Comparison of ENCODE assay signal across 12 cellular contexts in genomic region chr3:46927718-46928073, GRCh38. TPM values are rescaled to one million over a fixed set of nuclear protein-coding genes. Genes with fewer than 3 reads are reported as not detected.
DNase-seq lines count a peak whose midpoint lies in the region; ATAC-seq, FAIRE-seq and TF ChIP-seq lines count a peak whose summit lies in the region.
"Had no signal": no experiment of that assay in that cellular context is flagged by ENCODE, and none has a peak within 500 bp of the region (broad histone marks: within the 10 kb centered on the region; RNA-seq: fewer than 3 reads in every experiment).

No MANE protein-coding gene starts in this region.

- H4K5ac ChIP-seq in H1 (ENCODE audit: insufficient read length, low read depth, low read length), result no peak overlapping the region

- H3K4ac ChIP-seq in H1 (replicated peaks; ENCODE audit: insufficient read length, low read depth, low read length), result no peak overlapping the region

- TF ChIP-seq CTCF in DOHH2 (IDR thresholded peaks at IDR 0.05; ENCODE audit: low read depth, low read length, poor library complexity, severe bottlenecking), result no peak
- no peak for TF ChIP-seq CTCF in H1 (IDR thresholded peaks at IDR 0.05; ENCODE audit: control extremely low read depth in 1 of 3, insufficient read depth in 1 of 3, low read depth in 1 of 3, low read length in 3 of 3)
- TF ChIP-seq CTCF in gastrocnemius medialis (IDR thresholded peaks at IDR 0.05 in 4 of 5, conservative IDR thresholded peaks at IDR 0.05 in 1 of 5), result no peak
- TF ChIP-seq CTCF in WTC11 (IDR thresholded peaks at IDR 0.05), result no peak
- TF ChIP-seq CTCF in mesothelial cell of epicardium (IDR thresholded peaks at IDR 0.05; ENCODE audit: unreplicated experiment), result no peak

- H3K23ac ChIP-seq in H1 (ENCODE audit: insufficient read length), result no peak overlapping the region

- H3K36me3 Mint-ChIP-seq in WTC11 (peaks cover 20% of the 10 kb centered on the region), mesothelial cell of epicardium (peaks cover 19% of the 10 kb centered on the region)

- ATAC-seq in gastrocnemius medialis (no peak), WTC11 (no peak)

- WGBS in H1 (ENCODE audit: extremely low coverage in 1 of 2, insufficient coverage in 1 of 2, insufficient read length in 1 of 2, insufficient replicate concordance in 2 of 2, low coverage in 1 of 2, low lambda C conversion rate in 2 of 2, missing lambda C conversion rate in 1 of 2), 2 experiments, result 90% methylated on average over 6 of the region's 6 CpGs; no CpG with 5 or more reads in 1 of the 2 experiments

- H3K9me3 ChIP-seq in DOHH2 (ENCODE audit: control insufficient read depth, insufficient read depth, low read length) (no peaks in the 10 kb centered on the region), Karpas-422 (ENCODE audit: low read length) (no peaks in the 10 kb centered on the region), H1 (ENCODE audit: insufficient read depth in 2 of 2, low read depth in 1 of 2, low read length in 1 of 2) (no peaks in the 10 kb centered on the region), gastrocnemius medialis (no peaks in the 10 kb centered on the region)

- in situ Hi-C loops in gastrocnemius medialis (cut with MboI; ENCODE audit: low sequenced_read_pairs in 4 of 4), result no loop called here

- no peak overlapping the region for H2BK120ac ChIP-seq in H1 (replicated peaks; ENCODE audit: low read depth, low read length)

- no peaks in the 10 kb centered on the region for H3K9me3 Mint-ChIP-seq in WTC11
- H3K9me3 Mint-ChIP-seq in mesothelial cell of epicardium, result peaks cover 11% of the 10 kb centered on the region

- no peak for TF ChIP-seq RAD21 in H1 (IDR thresholded peaks at IDR 0.05 in 1 of 2, conservative IDR thresholded peaks at IDR 0.05 in 1 of 2; ENCODE audit: low read depth in 2 of 2, low read length in 2 of 2)

- H4K8ac ChIP-seq in H1 (ENCODE audit: extremely low read depth, insufficient read depth, low read length), result no peak overlapping the region

- no peaks in the 10 kb centered on the region for H3K23me2 ChIP-seq in H1 (ENCODE audit: low read depth, low read length)

- H3K27me3 Mint-ChIP-seq in WTC11 (ENCODE audit: low read depth) (no peaks in the 10 kb centered on the region), mesothelial cell of epicardium (ENCODE audit: low read depth) (no peaks in the 10 kb centered on the region)

- peaks cover 14% of the 10 kb centered on the region for H3K79me1 ChIP-seq in H1 (ENCODE audit: low read depth, low read length)

- H3F3A ChIP-seq in DOHH2 (ENCODE audit: control insufficient read depth, insufficient read depth), result peaks cover 52% of the 10 kb centered on the region

- no peak for TF ChIP-seq EP300 in H1 (IDR thresholded peaks at IDR 0.05; ENCODE audit: borderline replicate concordance in 1 of 2, low read depth in 2 of 2, low read length in 2 of 2)

- peak overlapping the region; percentile 99 for H3K27ac ChIP-seq in DOHH2 (ENCODE audit: low read depth, low read length)
- H3K27ac ChIP-seq in Karpas-422 (ENCODE audit: low read length), result peak overlapping the region; percentile 99
- 0 out of 2 replicates have a peak overlapping the region, but pooled peaks have one; percentile 11 for H3K27ac ChIP-seq in H1 (ENCODE audit: low read depth, low read length)
- peak overlapping the region; percentile 77 to 96 (median 92) for H3K27ac ChIP-seq in gastrocnemius medialis

- no peak overlapping the region for H2AK5ac ChIP-seq in H1 (ENCODE audit: low read depth, low read length)

- H3K4me1 ChIP-seq in DOHH2 (ENCODE audit: control insufficient read depth, low read length) (peaks cover 87% of the 10 kb centered on the region), Karpas-422 (ENCODE audit: low read length) (peaks cover 84% of the 10 kb centered on the region), H1 (replicated peaks in 1 of 4; ENCODE audit: control insufficient read depth in 3 of 4, insufficient read depth in 4 of 4, low read length in 3 of 4) (peaks cover 0 to 4% (median 0%) of the 10 kb centered on the region in 4 experiments; a peak in 1 of 7 replicates), gastrocnemius medialis (peaks cover 74 to 79% of the 10 kb centered on the region in 2 donors)

- H3K27ac Mint-ChIP-seq in WTC11 (no peak overlapping the region), mesothelial cell of epicardium (no peak overlapping the region)

- DNase-seq in Karpas-422 (no peak), H1 (ENCODE audit: low read depth in 1 of 2, low spot score in 2 of 2) (no peak), gastrocnemius medialis (peak in 1 of 2 donors; percentile 7), NCI-H1048 (lab: John Stamatoyannopoulos, UW) (no peak), WTC11 (ENCODE audit: low spot score) (no peak), mesothelial cell of epicardium (ENCODE audit: low spot score in 2 of 2, unreplicated experiment in 2 of 2) (no peak), DMS79 (lab: John Stamatoyannopoulos, UW) (no peak)
- DNase-seq: activated CD4-positive, alpha-beta T cell treated with anti-CD3 and anti-CD28 coated beads, Interleukin-2, amount 50 U/mL, for 4 hours; NCI-H446 had no signal

- H3K4me2 ChIP-seq in DOHH2 (ENCODE audit: low read length) (peak overlapping the region; percentile 95), Karpas-422 (ENCODE audit: low read depth, low read length, poor library complexity, severe bottlenecking) (peak overlapping the region; percentile 64), H1 (ENCODE audit: insufficient read depth in 1 of 2, low read depth in 2 of 2, low read length in 2 of 2) (no peak overlapping the region)

- H3K14ac ChIP-seq in H1 (ENCODE audit: insufficient read length), result no peak overlapping the region

- CTCF ChIA-PET in H1 (lab: Charles Lee; ENCODE audit: partially characterized antibody) (interaction anchor here (0.6 to 9.9 kb wide), 4 partner anchors 31 to 78 kb away, joined by 3 to 104 read pairs (median 6); no protein-coding TSS in a partner anchor), WTC11 (lab: Charles Lee) (no interaction called here)

- H3K9me2 ChIP-seq in DOHH2 (replicated peaks; ENCODE audit: control insufficient read depth, low read length) (no peaks in the 10 kb centered on the region), Karpas-422 (replicated peaks; ENCODE audit: insufficient read depth, low read length) (no peaks in the 10 kb centered on the region)

- FAIRE-seq in H1 (lab: Jason Lieb, UNC), result no peak

- H3K18ac ChIP-seq in H1 (ENCODE audit: extremely low read depth, low read length), result no peak overlapping the region

- H3K27me3 ChIP-seq in DOHH2 (ENCODE audit: control insufficient read depth, low read length) (no peaks in the 10 kb centered on the region), Karpas-422 (ENCODE audit: low read length) (no peaks in the 10 kb centered on the region), H1 (replicated peaks in 1 of 4; ENCODE audit: control insufficient read depth in 3 of 4, extremely low read depth in 1 of 4, insufficient read depth in 3 of 4, low read length in 3 of 4) (no peaks in the 10 kb centered on the region), gastrocnemius medialis (no peaks in the 10 kb centered on the region)

- peak overlapping the region; percentile 77 for H3K9ac ChIP-seq in Karpas-422 (ENCODE audit: low read length)
- no peak overlapping the region for H3K9ac ChIP-seq in H1 (replicated peaks in 1 of 4; ENCODE audit: extremely low read depth in 1 of 4, low read depth in 3 of 4, low read length in 3 of 4)
- H3K9ac ChIP-seq: KMS-11 had no signal

- H4K91ac ChIP-seq in H1 (replicated peaks; ENCODE audit: insufficient read length, low read length), result no peak overlapping the region

- no peak overlapping the region for H3K56ac ChIP-seq in H1 (replicated peaks; ENCODE audit: insufficient read length, low read depth, low read length)

- intact Hi-C loops in gastrocnemius medialis (cut with DNase I; ENCODE audit: low total_unique reads), result loop anchor here (10.0 kb wide), 1 partner anchor 397 kb away; no protein-coding TSS in a partner anchor

- H4K20me1 ChIP-seq in DOHH2 (ENCODE audit: control insufficient read depth, insufficient read depth, low read depth, low read length) (peaks cover 4% of the 10 kb centered on the region; the same call in 1 of the 2 replicates), Karpas-422 (ENCODE audit: insufficient read depth, low read depth, low read length) (no peaks in the 10 kb centered on the region), H1 (replicated peaks in 1 of 2; ENCODE audit: control insufficient read depth in 1 of 2, insufficient read depth in 2 of 2, low read length in 2 of 2) (peaks cover 12 to 14% of the 10 kb centered on the region in 2 experiments)

- no peak overlapping the region for H2BK20ac ChIP-seq in H1 (ENCODE audit: low read length)

- no peak overlapping the region for H2BK15ac ChIP-seq in H1 (ENCODE audit: low read length)

- no peak overlapping the region for H2BK12ac ChIP-seq in H1 (ENCODE audit: low read depth, low read length)

- H3K4me3 Mint-ChIP-seq in WTC11 (no peak overlapping the region), mesothelial cell of epicardium (no peak overlapping the region)

- H2BK5ac ChIP-seq in H1 (ENCODE audit: low read depth, low read length), result no peak overlapping the region

- POLR2A ChIA-PET in H1 (lab: Charles Lee; ENCODE audit: partially characterized antibody), result interaction anchor here (0.6 kb wide), 1 partner anchor 83 kb away, joined by 3 read pairs; no protein-coding TSS in a partner anchor
- POLR2A ChIA-PET in WTC11 (lab: Charles Lee), result no interaction called here

- H2AFZ ChIP-seq in Karpas-422 (ENCODE audit: low read length) (no peak overlapping the region), H1 (ENCODE audit: low read length) (no peak overlapping the region)

- H3K79me2 ChIP-seq in DOHH2 (ENCODE audit: control insufficient read depth, low read length) (peaks cover 74% of the 10 kb centered on the region), Karpas-422 (ENCODE audit: low read length) (peaks cover 45% of the 10 kb centered on the region), H1 (ENCODE audit: control insufficient read depth in 1 of 2, insufficient read depth in 2 of 2, low read length in 2 of 2) (peaks cover 0 to 28% of the 10 kb centered on the region in 2 experiments; a peak in 1 of 4 replicates)

- no peak for TF ChIP-seq POLR2A in H1 (IDR thresholded peaks at IDR 0.05; ENCODE audit: control extremely low read depth in 1 of 2, low read depth in 2 of 2, low read length in 2 of 2)
- TF ChIP-seq POLR2A in gastrocnemius medialis (IDR thresholded peaks at IDR 0.05), result no peak

- peak overlapping the region; percentile 70 for H3K4me3 ChIP-seq in DOHH2 (ENCODE audit: low read length)
- H3K4me3 ChIP-seq in Karpas-422 (ENCODE audit: low read length), result peak overlapping the region; percentile 65
- no peak overlapping the region for H3K4me3 ChIP-seq in H1 (ENCODE audit: extremely low read depth in 1 of 4, insufficient read depth in 2 of 4, low read depth in 3 of 4, low read length in 4 of 4)
- H3K4me3 ChIP-seq in gastrocnemius medialis, result no peak overlapping the region

- peaks cover 80% of the 10 kb centered on the region for H3K36me3 ChIP-seq in DOHH2 (ENCODE audit: control insufficient read depth, low read length)
- H3K36me3 ChIP-seq in Karpas-422 (ENCODE audit: insufficient read depth, low read length), result peaks cover 36% of the 10 kb centered on the region
- H3K36me3 ChIP-seq in H1 (ENCODE audit: control insufficient read depth in 2 of 4, insufficient read depth in 4 of 4, low read length in 3 of 4), result peaks cover 6 to 12% (median 9%) of the 10 kb centered on the region in 4 experiments; a peak in 7 of 8 replicates
- peaks cover 0 to 28% of the 10 kb centered on the region in 2 donors for H3K36me3 ChIP-seq in gastrocnemius medialis

- peaks cover 14% of the 10 kb centered on the region for H3K4me1 Mint-ChIP-seq in WTC11
- peaks cover 20% of the 10 kb centered on the region for H3K4me1 Mint-ChIP-seq in mesothelial cell of epicardium

RNA-seq across cellular contexts. Expression of gene CCDC12, which starts 48.8 kb away (rescaled TPM):
- 40.2 and 83.5 TPM in 2 replicates for total RNA-seq in Karpas-422 (2014; rRNA removed; shearing (Covaris generic); ENCODE audit: low replicate concordance)
- total RNA-seq in H1 (2021; fragmentation: NEBNext Ultra II Directional; extraction: Animal tissue kit (Norgen Biotek cat#: 25700)), result 41.3 and 44.4 TPM in 2 replicates
- polyA plus RNA-seq in H1 (2011; rRNA removed), result 29.5 and 41.5 TPM in 2 replicates
- 57.2 TPM for polyA plus RNA-seq in H1 (2011; cell fraction: cytosol; rRNA removed)
- polyA plus RNA-seq in H1 (2011; cell fraction: nucleus; rRNA removed), result 37.1 TPM
- polyA plus RNA-seq in H1 (2012, experiment 1 of 2), result 50.0 to 59.6 TPM (median 58.4 TPM) in 4 replicates
- polyA plus RNA-seq in H1 (2012, experiment 2 of 2), result 27.9 TPM
- 39.5 TPM for polyA plus RNA-seq in H1 (2013, experiment 1 of 2)
- polyA plus RNA-seq in H1 (2013, experiment 2 of 2), result 41.8 TPM
- 20.6 and 38.9 TPM in 2 replicates for polyA minus RNA-seq in H1 (2011; rRNA and poly(A)+ RNA removed)
- polyA minus RNA-seq in H1 (2011; cell fraction: cytosol; rRNA and poly(A)+ RNA removed), result 12.0 TPM
- polyA minus RNA-seq in H1 (2011; cell fraction: nucleus; rRNA and poly(A)+ RNA removed), result 55.5 TPM
- total RNA-seq in gastrocnemius medialis, result 10 to 100 TPM; 24.6 to 32.0 (median 29.0) TPM
- total RNA-seq in WTC11 (2021), result 50.3 to 59.1 TPM (median 55.9 TPM) in 3 replicates
- 49.7 to 52.4 TPM (median 50.5 TPM) in 3 replicates for total RNA-seq in mesothelial cell of epicardium

RNA-seq across cellular contexts. Expression of gene PTH1R, which starts 50.2 kb away (rescaled TPM):
- not detected in 2 replicates for total RNA-seq in Karpas-422 (2014; rRNA removed; shearing (Covaris generic); ENCODE audit: low replicate concordance)
- 0.21 and 1.5 TPM in 2 replicates for total RNA-seq in H1 (2021; fragmentation: NEBNext Ultra II Directional; extraction: Animal tissue kit (Norgen Biotek cat#: 25700))
- polyA plus RNA-seq in H1 (2011; rRNA removed), result 0.57 and 1.9 TPM in 2 replicates
- polyA plus RNA-seq in H1 (2011; cell fraction: cytosol; rRNA removed), result 0.89 TPM
- 3.4 TPM for polyA plus RNA-seq in H1 (2011; cell fraction: nucleus; rRNA removed)
- 0.27 to 1.1 TPM (median 0.67 TPM) in 4 replicates for polyA plus RNA-seq in H1 (2012, experiment 1 of 2)
- 0.54 TPM for polyA plus RNA-seq in H1 (2012, experiment 2 of 2)
- polyA plus RNA-seq in H1 (2013, experiment 1 of 2), result 0.63 TPM
- polyA plus RNA-seq in H1 (2013, experiment 2 of 2), result 0.79 TPM
- polyA minus RNA-seq in H1 (2011; rRNA and poly(A)+ RNA removed), result 0.73 and 0.88 TPM in 2 replicates
- polyA minus RNA-seq in H1 (2011; cell fraction: cytosol; rRNA and poly(A)+ RNA removed), result not detected
- polyA minus RNA-seq in H1 (2011; cell fraction: nucleus; rRNA and poly(A)+ RNA removed), result 2.3 TPM
- total RNA-seq in gastrocnemius medialis, result 1 to 10 TPM; 2.3 to 7.9 (median 7.3) TPM
- 4.0 to 12.0 TPM (median 5.6 TPM) in 3 replicates for total RNA-seq in WTC11 (2021)
- total RNA-seq in mesothelial cell of epicardium, result 34.3 to 38.0 TPM (median 36.4 TPM) in 3 replicates
- polyA plus RNA-seq: keratinocyte had no signal

RNA-seq across cellular contexts. Expression of gene NBEAL2, which starts 51.8 kb away (rescaled TPM):
- 60.5 and 133 TPM in 2 replicates for total RNA-seq in Karpas-422 (2014; rRNA removed; shearing (Covaris generic); ENCODE audit: low replicate concordance)
- total RNA-seq in H1 (2021; fragmentation: NEBNext Ultra II Directional; extraction: Animal tissue kit (Norgen Biotek cat#: 25700)), result 45.8 and 46.9 TPM in 2 replicates
- polyA plus RNA-seq in H1 (2011; rRNA removed), result 27.3 and 47.8 TPM in 2 replicates
- 30.9 TPM for polyA plus RNA-seq in H1 (2011; cell fraction: cytosol; rRNA removed)
- polyA plus RNA-seq in H1 (2011; cell fraction: nucleus; rRNA removed), result 332 TPM
- 36.4 to 64.7 TPM (median 55.9 TPM) in 4 replicates for polyA plus RNA-seq in H1 (2012, experiment 1 of 2)
- polyA plus RNA-seq in H1 (2012, experiment 2 of 2), result 42.2 TPM
- 15.7 TPM for polyA plus RNA-seq in H1 (2013, experiment 1 of 2)
- polyA plus RNA-seq in H1 (2013, experiment 2 of 2), result 14.2 TPM
- polyA minus RNA-seq in H1 (2011; rRNA and poly(A)+ RNA removed), result 19.1 and 33.7 TPM in 2 replicates
- 16.9 TPM for polyA minus RNA-seq in H1 (2011; cell fraction: cytosol; rRNA and poly(A)+ RNA removed)
- 58.1 TPM for polyA minus RNA-seq in H1 (2011; cell fraction: nucleus; rRNA and poly(A)+ RNA removed)
- total RNA-seq in gastrocnemius medialis (1 to 10 TPM; 4.1 to 8.7 (median 7.5) TPM), WTC11 (2021) (64.0 to 80.0 TPM (median 64.3 TPM) in 3 replicates), mesothelial cell of epicardium (83.5 to 86.9 TPM (median 84.2 TPM) in 3 replicates)

Comparison
In these comparisons a context has a peak if more than half of its experiments do, and no peak if none do; other contexts are left out.
1. H3K27ac ChIP-seq: peak in every context shown above with its lines; median percentile 99 in DOHH2; 99 in Karpas-422; 92 in gastrocnemius medialis; 11 in H1.
2. H3K4me2 ChIP-seq: peak in DOHH2 (single experiment) and Karpas-422 (single experiment); none in H1 (0 of 2).
3. H3K4me3 ChIP-seq: peak in DOHH2 (single experiment) and Karpas-422 (single experiment); none in H1 (0 of 4) and gastrocnemius medialis (0 of 4).